25 cellular contexts compared by ENCODE assay signal in the genomic region with DNA sequence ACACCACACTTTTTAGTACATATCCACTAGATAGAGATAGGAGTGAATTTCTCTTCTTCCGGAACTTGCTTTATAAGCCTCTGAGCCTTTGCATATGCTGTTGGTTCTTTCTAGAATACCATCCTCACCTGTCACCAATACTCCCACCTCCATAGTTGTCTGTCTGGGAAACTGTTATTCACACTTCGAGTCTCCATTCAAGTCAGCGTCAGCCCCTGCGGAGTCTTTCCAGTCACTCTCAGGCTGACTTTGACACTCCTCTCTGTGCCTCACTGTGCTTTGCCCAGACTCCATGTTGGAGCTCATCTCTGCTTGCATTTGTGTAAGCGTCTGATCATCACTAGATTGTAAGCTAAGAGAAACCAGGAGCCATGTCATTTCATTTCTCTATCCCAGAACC.
"Had no signal": no experiment of that assay in that cellular context is flagged by ENCODE, and none has a peak within 500 bp of the region (broad histone marks: within the 10 kb centered on the region; RNA-seq: fewer than 3 reads in every experiment).

No MANE protein-coding gene starts in this region.

- H3K9me3 Mint-ChIP-seq: dendritic cell treated with granulocyte-macrophage colony-stimulating factor and Interleukin-4, amounts not matched to agents 40 ng/mL and 50 ng/mL, for 4 days; effector memory CD8-positive, alpha-beta T cell; endodermal cell had no signal

- H3K27me3 ChIP-seq: colonic mucosa, gastrocnemius medialis had no signal

- H3K36me3 ChIP-seq: colonic mucosa, esophagus squamous epithelium, gastrocnemius medialis, gastroesophageal sphincter, heart left ventricle, heart right ventricle had no signal

- H3K79me2 ChIP-seq: hepatocyte had no signal

- H3K4me2 ChIP-seq: hepatocyte had no signal

- ATAC-seq: effector memory CD8-positive, alpha-beta T cell; esophagus mucosa; foreskin keratinocyte; gastrocnemius medialis; gastroesophageal sphincter; heart left ventricle; heart right ventricle had no signal

- H3K4me3 Mint-ChIP-seq: dendritic cell treated with granulocyte-macrophage colony-stimulating factor and Interleukin-4, amounts not matched to agents 40 ng/mL and 50 ng/mL, for 4 days; effector memory CD8-positive, alpha-beta T cell; endodermal cell had no signal

- H2AFZ ChIP-seq: hepatocyte had no signal

- DNase-seq: colonic mucosa; cortex of kidney; dermis blood vessel endothelial cell; dorsolateral prefrontal cortex; effector CD4-positive, alpha-beta T cell; effector CD8-positive, alpha-beta T cell; effector memory CD4-positive, alpha-beta T cell; effector memory CD8-positive, alpha-beta T cell; endodermal cell; erythroblast; esophagus squamous epithelium; foreskin fibroblast; foreskin keratinocyte; foreskin melanocyte; gastrocnemius medialis; glutamatergic neuron; head of caudate nucleus; heart left ventricle; heart right ventricle had no signal

- H3K27ac ChIP-seq: colonic mucosa, coronary artery, dorsolateral prefrontal cortex, epithelial cell of prostate, esophagus squamous epithelium, foreskin keratinocyte, gastrocnemius medialis, gastroesophageal sphincter, heart left ventricle, heart right ventricle, hepatocyte had no signal

- H3K27ac Mint-ChIP-seq: dendritic cell treated with granulocyte-macrophage colony-stimulating factor and Interleukin-4, amounts not matched to agents 40 ng/mL and 50 ng/mL, for 4 days; effector memory CD8-positive, alpha-beta T cell; endodermal cell had no signal

- H3K9me3 ChIP-seq: colonic mucosa, esophagus squamous epithelium, gastrocnemius medialis, gastroesophageal sphincter, heart left ventricle, heart right ventricle had no signal

- H3K4me1 ChIP-seq: colonic mucosa, esophagus squamous epithelium, foreskin keratinocyte, gastrocnemius medialis, gastroesophageal sphincter, heart left ventricle had no signal

- H3K4me3 ChIP-seq: colonic mucosa, coronary artery, dorsolateral prefrontal cortex, esophagus squamous epithelium, gastrocnemius medialis, gastroesophageal sphincter, heart left ventricle, heart right ventricle, hepatocyte had no signal
